Comparison of ENCODE assay signal across 8 cellular contexts in genomic region chrX:42714981-42715688, GRCh38.
DNase-seq lines count a peak whose midpoint lies in the region; ATAC-seq lines count a peak whose summit lies in the region.

No MANE protein-coding gene starts in this region.

- no peaks in the 10 kb centered on the region for H3K9me3 Mint-ChIP-seq in stimulated activated effector memory CD8-positive, alpha-beta T cell treated with anti-CD3 and anti-CD28 coated beads, Interleukin-12 subunit alpha, Interleukin-12 subunit beta, amount 100 ng/mL, for 72 hours

- intact Hi-C loops in head of caudate nucleus (cut with DNase I) = no loop called here

- no peak overlapping the region for H3K27ac Mint-ChIP-seq in stimulated activated effector memory CD8-positive, alpha-beta T cell treated with anti-CD3 and anti-CD28 coated beads, Interleukin-12 subunit alpha, Interleukin-12 subunit beta, amount 100 ng/mL, for 72 hours

- peaks cover 8% of the 10 kb centered on the region for H3K4me1 Mint-ChIP-seq in stimulated activated effector memory CD8-positive, alpha-beta T cell treated with anti-CD3 and anti-CD28 coated beads, Interleukin-12 subunit alpha, Interleukin-12 subunit beta, amount 100 ng/mL, for 72 hours

- ATAC-seq in stimulated activated effector memory CD8-positive, alpha-beta T cell treated with anti-CD3 and anti-CD28 coated beads, Interleukin-12 subunit alpha, Interleukin-12 subunit beta, amount 100 ng/mL, for 72 hours = no peak

- DNase-seq in SIG-M5 treated with dmso at 0.1 percent for 504 hours (lab: John Stamatoyannopoulos, UW; ENCODE audit: unreplicated experiment) (peak; percentile 10), SIG-M5 (lab: John Stamatoyannopoulos, UW) (no peak), NCI-H526 treated with DMSO at 0.1 percent for 48 hours (lab: John Stamatoyannopoulos, UW) (peak; percentile 3), head of caudate nucleus (peak; percentile 54 to 88 (median 76)), pons (ENCODE audit: low spot score) (peak; percentile 75), HUDEP-2 (lab: John Stamatoyannopoulos, UW; ENCODE audit: unreplicated experiment in 76 of 76) (no peak)
- peak; percentile 69 for DNase-seq in activated effector memory CD4-positive, alpha-beta T cell treated with anti-CD3 and anti-CD28 coated beads, Interleukin-2, amount 50 U/mL, for 16 hours
- DNase-seq in stimulated activated effector memory CD8-positive, alpha-beta T cell treated with anti-CD3 and anti-CD28 coated beads, Interleukin-12 subunit alpha, Interleukin-12 subunit beta, amount 100 ng/mL, for 72 hours (ENCODE audit: low spot score in 2 of 2) = no peak

- no peak overlapping the region for H3K4me3 Mint-ChIP-seq in stimulated activated effector memory CD8-positive, alpha-beta T cell treated with anti-CD3 and anti-CD28 coated beads, Interleukin-12 subunit alpha, Interleukin-12 subunit beta, amount 100 ng/mL, for 72 hours

- H3K36me3 Mint-ChIP-seq in stimulated activated effector memory CD8-positive, alpha-beta T cell treated with anti-CD3 and anti-CD28 coated beads, Interleukin-12 subunit alpha, Interleukin-12 subunit beta, amount 100 ng/mL, for 72 hours = no peaks in the 10 kb centered on the region

Comparison
In these comparisons a context has a peak if more than half of its experiments do, and no peak if none do; other contexts are left out.
1. DNase-seq: peak in SIG-M5 treated with dmso at 0.1 percent for 504 hours (single experiment), NCI-H526 treated with DMSO at 0.1 percent for 48 hours (single experiment), activated effector memory CD4-positive, alpha-beta T cell treated with anti-CD3 and anti-CD28 coated beads, Interleukin-2, amount 50 U/mL, for 16 hours (single experiment), head of caudate nucleus (42 of 42) and pons (single experiment); none in SIG-M5 (single experiment), stimulated activated effector memory CD8-positive, alpha-beta T cell treated with anti-CD3 and anti-CD28 coated beads, Interleukin-12 subunit alpha, Interleukin-12 subunit beta, amount 100 ng/mL, for 72 hours (0 of 2) and HUDEP-2 (0 of 76).